Comparison of ENCODE assay signal across 16 cellular contexts in genomic region chr9:801399-802071, GRCh38. TPM values are rescaled to one million over a fixed set of nuclear protein-coding genes. Genes with fewer than 3 reads are reported as not detected.
A peak's percentile ranks its signal among the peaks of the same experiment; 100 is the strongest.
DNase-seq lines count a peak whose midpoint lies in the region; ATAC-seq, FAIRE-seq and TF ChIP-seq lines count a peak whose summit lies in the region.
"Had no signal": no experiment of that assay in that cellular context is flagged by ENCODE, and none has a peak within 500 bp of the region (broad histone marks: within the 10 kb centered on the region; RNA-seq: fewer than 3 reads in every experiment).

No MANE protein-coding gene starts in this region.

- CTCF ChIA-PET in mammary epithelial cell (lab: Charles Lee; ENCODE audit: low non-redundant PET), result no interaction called here
- CTCF ChIA-PET in activated CD4-positive, alpha-beta memory T cell treated with anti-CD3 and anti-CD28 coated beads for 36 hours (lab: Charles Lee), result interaction anchor here (0.5 kb wide), 1 partner anchor 102 kb away, joined by 4 read pairs; no protein-coding TSS in a partner anchor

- no peaks in the 10 kb centered on the region for H3K9me3 Mint-ChIP-seq in activated CD4-positive, alpha-beta memory T cell treated with anti-CD3 and anti-CD28 coated beads for 36 hours

- intact Hi-C loops in right cardiac atrium (cut with DNase I), result loop anchor here in 2 of 4 donors (10.0 kb wide), 1 partner anchor 417 kb away; no protein-coding TSS in a partner anchor
- intact Hi-C loops in Right ventricle myocardium superior (cut with DNase I), result loop anchor here (10.0 kb wide), 1 partner anchor 417 kb away; no protein-coding TSS in a partner anchor
- intact Hi-C loops in mammary epithelial cell (cut with micrococcal nuclease), result loop anchor here (5.0 kb wide), 1 partner anchor 39 kb away; no protein-coding TSS in a partner anchor
- intact Hi-C loops in activated CD4-positive, alpha-beta memory T cell treated with anti-CD3 and anti-CD28 coated beads for 36 hours (cut with micrococcal nuclease), result loop anchor here (1.0 kb wide), 1 partner anchor 17 kb away; no protein-coding TSS in a partner anchor

- no peaks in the 10 kb centered on the region for H3K4me1 Mint-ChIP-seq in activated CD4-positive, alpha-beta memory T cell treated with anti-CD3 and anti-CD28 coated beads for 36 hours (ENCODE audit: low read depth)

- no peaks in the 10 kb centered on the region for H3K36me3 ChIP-seq in mammary epithelial cell (ENCODE audit: insufficient read depth, low read length)
- no peaks in the 10 kb centered on the region for H3K36me3 ChIP-seq in keratinocyte (ENCODE audit: control insufficient read depth in 2 of 2, extremely low read depth in 1 of 2, insufficient read depth in 2 of 2, low read length in 2 of 2)
- no peaks in the 10 kb centered on the region for H3K36me3 ChIP-seq in H7 (replicated peaks; ENCODE audit: control insufficient read depth, insufficient read depth, low read length)
- H3K36me3 ChIP-seq: tibial nerve had no signal

- H3K9me3 ChIP-seq in right cardiac atrium (ENCODE audit: control insufficient read depth, low read length), result no peaks in the 10 kb centered on the region
- no peaks in the 10 kb centered on the region for H3K9me3 ChIP-seq in mammary epithelial cell (replicated peaks; ENCODE audit: insufficient read depth, low read length)
- H3K9me3 ChIP-seq in keratinocyte (ENCODE audit: control insufficient read depth, low read depth, low read length), result no peaks in the 10 kb centered on the region
- H3K9me3 ChIP-seq: tibial nerve had no signal

- POLR2A ChIA-PET in activated CD4-positive, alpha-beta memory T cell treated with anti-CD3 and anti-CD28 coated beads for 36 hours (lab: Charles Lee), result no interaction called here

- peak in 1 of 2 donors; percentile 62 for ATAC-seq in right cardiac atrium
- ATAC-seq in Right ventricle myocardium superior (ENCODE audit: poor library complexity), result no peak
- ATAC-seq: left lobe of liver had no signal

- BruUV-seq in mammary epithelial cell (replicated peaks; lab: Mats Ljungman, UMichigan), result no TSS peak

- no peaks in the 10 kb centered on the region for H4K20me1 ChIP-seq in mammary epithelial cell (ENCODE audit: insufficient read depth, low read length)
- H4K20me1 ChIP-seq in keratinocyte (ENCODE audit: control insufficient read depth, extremely low read depth, insufficient read depth, low read length), result no peaks in the 10 kb centered on the region

- H3K4me2 ChIP-seq in mammary epithelial cell (ENCODE audit: insufficient read depth, low read depth, low read length) (peak overlapping the region; percentile 56), keratinocyte (ENCODE audit: control insufficient read depth, extremely low read depth, insufficient read depth, low read depth, low read length) (peak overlapping the region; percentile 79)

- H3K4me1 ChIP-seq in right cardiac atrium (ENCODE audit: control insufficient read depth, insufficient read depth, low read length), result no peaks in the 10 kb centered on the region
- peaks cover 11% of the 10 kb centered on the region for H3K4me1 ChIP-seq in mammary epithelial cell (ENCODE audit: insufficient read depth, low read length)
- peaks cover 25% of the 10 kb centered on the region for H3K4me1 ChIP-seq in keratinocyte (ENCODE audit: control insufficient read depth, extremely low read depth, insufficient read depth, low read length)

- H3K9me1 ChIP-seq in keratinocyte (ENCODE audit: control insufficient read depth, extremely low read depth, insufficient read depth, low read length), result no peaks in the 10 kb centered on the region

- H3K27ac ChIP-seq in right cardiac atrium (ENCODE audit: low read length), result no peak overlapping the region
- no peak overlapping the region for H3K27ac ChIP-seq in mammary epithelial cell (ENCODE audit: insufficient read depth, low read depth, low read length)
- peak overlapping the region; percentile 65 for H3K27ac ChIP-seq in keratinocyte (ENCODE audit: control insufficient read depth, insufficient read depth, low read length)
- H3K27ac ChIP-seq: tibial nerve had no signal

- in situ Hi-C loops in mammary epithelial cell (cut with MboI; ENCODE audit: low sequenced_read_pairs in 2 of 2), result no loop called here

- no peak overlapping the region for H3K9ac ChIP-seq in mammary epithelial cell (ENCODE audit: insufficient read depth, low read length)
- peak overlapping the region; percentile 40 for H3K9ac ChIP-seq in keratinocyte (ENCODE audit: control insufficient read depth, extremely low read depth, insufficient read depth, low read length)

- DNase-seq in right cardiac atrium (peak in 2 of 3 donors; percentile 15 to 62), Right ventricle myocardium superior (no peak), mammary epithelial cell (peak; percentile 30), keratinocyte (ENCODE audit: low read depth, low spot score) (peak; percentile 15), urothelium cell line (ENCODE audit: low spot score) (peak; percentile 16), H7 (no peak)
- DNase-seq in activated CD4-positive, alpha-beta memory T cell treated with anti-CD3 and anti-CD28 coated beads for 36 hours, result no peak
- no peak for DNase-seq in activated CD4-positive, alpha-beta T cell treated with anti-CD3 and anti-CD28 coated beads for 4 hours
- DNase-seq: 8988T, KBM-7, NCI-H2029, NCI-H748 treated with DMSO at 0.1 percent for 48 hours, SHP77 had no signal

- H3K4me3 Mint-ChIP-seq in activated CD4-positive, alpha-beta memory T cell treated with anti-CD3 and anti-CD28 coated beads for 36 hours, result no peak overlapping the region
- H3K4me3 Mint-ChIP-seq: activated naive CD8-positive, alpha-beta T cell had no signal

- no peaks in the 10 kb centered on the region for H3K27me3 ChIP-seq in right cardiac atrium (ENCODE audit: control insufficient read depth, insufficient read depth)
- no peaks in the 10 kb centered on the region for H3K27me3 ChIP-seq in mammary epithelial cell (ENCODE audit: insufficient read depth, low read length)
- H3K27me3 ChIP-seq in keratinocyte (ENCODE audit: control insufficient read depth, extremely low read depth, insufficient read depth, low read length), result no peaks in the 10 kb centered on the region
- no peaks in the 10 kb centered on the region for H3K27me3 ChIP-seq in H7 (ENCODE audit: control insufficient read depth, insufficient read depth, low read length)
- H3K27me3 ChIP-seq: tibial nerve had no signal

- dilution Hi-C loops in mammary epithelial cell (cut with HindIII; ENCODE audit: low sequenced_read_pairs), result no loop called here
- dilution Hi-C loops in keratinocyte (cut with MboI; ENCODE audit: extremely low pct_ligation_motif_present, low sequenced_read_pairs), result no loop called here

- WGBS in right cardiac atrium, result 47% methylated on average over 11 of the region's 11 CpGs
- WGBS in mammary epithelial cell (ENCODE audit: low coverage, missing lambda C conversion rate), result 34% methylated on average over 11 of the region's 11 CpGs

- TF ChIP-seq CTCF in mammary epithelial cell (conservative IDR thresholded peaks at IDR 0.05 in 1 of 2, IDR thresholded peaks at IDR 0.05 in 1 of 2; ENCODE audit: extremely low read depth in 1 of 2, insufficient read depth in 1 of 2, low read depth in 1 of 2, low read length in 2 of 2), result no peak
- no peak for TF ChIP-seq CTCF in keratinocyte (optimal IDR thresholded peaks at IDR 0.05 in 1 of 3, IDR thresholded peaks at IDR 0.05 in 1 of 3, conservative IDR thresholded peaks at IDR 0.05 in 1 of 3; ENCODE audit: extremely low read depth in 1 of 3, insufficient read depth in 2 of 3, low read length in 3 of 3)

- H2AFZ ChIP-seq in mammary epithelial cell (ENCODE audit: low read depth, low read length) (peak overlapping the region; percentile 73), keratinocyte (ENCODE audit: control insufficient read depth, low read length) (peak overlapping the region; percentile 85)

- H3K4me3 ChIP-seq in right cardiac atrium (ENCODE audit: low read length), result no peak overlapping the region
- no peak overlapping the region for H3K4me3 ChIP-seq in mammary epithelial cell (replicated peaks in 1 of 3; ENCODE audit: insufficient read depth in 1 of 3, low read depth in 2 of 3, low read length in 3 of 3)
- H3K4me3 ChIP-seq in keratinocyte (ENCODE audit: control insufficient read depth in 2 of 3, extremely low read depth in 1 of 3, insufficient read depth in 2 of 3, low read depth in 1 of 3, low read length in 3 of 3), result peak overlapping the region in 2 of 3 experiments; percentile 22 to 30
- no peak overlapping the region for H3K4me3 ChIP-seq in H7 (ENCODE audit: insufficient read depth, low read depth, low read length)
- H3K4me3 ChIP-seq: tibial nerve had no signal

- H3K27ac Mint-ChIP-seq in activated CD4-positive, alpha-beta memory T cell treated with anti-CD3 and anti-CD28 coated beads for 36 hours, result no peak overlapping the region
- H3K27ac Mint-ChIP-seq: activated naive CD8-positive, alpha-beta T cell had no signal

- H3K27me3 Mint-ChIP-seq in activated CD4-positive, alpha-beta memory T cell treated with anti-CD3 and anti-CD28 coated beads for 36 hours, result peaks cover 12% of the 10 kb centered on the region

- H3K79me2 ChIP-seq in mammary epithelial cell (ENCODE audit: insufficient read depth, low read length) (no peaks in the 10 kb centered on the region), keratinocyte (ENCODE audit: control insufficient read depth, insufficient read depth, low read length) (no peaks in the 10 kb centered on the region)

- FAIRE-seq in keratinocyte (lab: Jason Lieb, UNC) (peak; percentile 79), urothelium cell line (lab: Jason Lieb, UNC) (no peak)

- H3K36me3 Mint-ChIP-seq in activated CD4-positive, alpha-beta memory T cell treated with anti-CD3 and anti-CD28 coated beads for 36 hours, result no peaks in the 10 kb centered on the region
- H3K36me3 Mint-ChIP-seq: activated naive CD8-positive, alpha-beta T cell had no signal

RNA-seq across cellular contexts. Expression of gene DMRT1, which starts 40.0 kb away (rescaled TPM):
- not detected for total RNA-seq in right cardiac atrium
- polyA plus RNA-seq in right cardiac atrium, result not detected
- total RNA-seq in Right ventricle myocardium superior, result not detected
- total RNA-seq in mammary epithelial cell, result not detected
- not detected for polyA plus RNA-seq in mammary epithelial cell
- polyA minus RNA-seq in mammary epithelial cell, result not detected
- polyA plus RNA-seq in keratinocyte, result not detected in 3 replicates
- polyA plus RNA-seq in keratinocyte (2011; ENCODE audit: low read depth), result not detected
- polyA plus RNA-seq in keratinocyte (2011; cell fraction: cytosol; rRNA removed), result not detected in 2 replicates
- polyA plus RNA-seq in keratinocyte (2011; cell fraction: nucleus; rRNA removed), result not detected in 2 replicates
- polyA plus RNA-seq in keratinocyte (2012; ENCODE audit: low replicate concordance), result not detected in 2 replicates
- polyA minus RNA-seq in keratinocyte, result not detected in 3 replicates
- polyA minus RNA-seq in keratinocyte (2011; cell fraction: cytosol; rRNA and poly(A)+ RNA removed), result not detected
- not detected in 2 replicates for polyA minus RNA-seq in keratinocyte (2011; cell fraction: nucleus; rRNA and poly(A)+ RNA removed)
- not detected for total RNA-seq in activated CD4-positive, alpha-beta memory T cell treated with anti-CD3 and anti-CD28 coated beads for 36 hours
- 0.21 TPM in 1 of 2 replicates, not detected in the other for total RNA-seq in H7 (2014; rRNA removed; shearing (Covaris generic))
- total RNA-seq: left lobe of liver, tibial nerve had no signal

Comparison
In these comparisons a context has a peak if more than half of its experiments do, and no peak if none do; other contexts are left out.
1. DNase-seq: peak in right cardiac atrium (2 of 3), mammary epithelial cell (single experiment), keratinocyte (single experiment) and urothelium cell line (single experiment); none in Right ventricle myocardium superior (single experiment), activated CD4-positive, alpha-beta memory T cell treated with anti-CD3 and anti-CD28 coated beads for 36 hours (single experiment), H7 (single experiment) and activated CD4-positive, alpha-beta T cell treated with anti-CD3 and anti-CD28 coated beads for 4 hours (0 of 2).
2. H3K4me3 ChIP-seq: peak in keratinocyte (2 of 3); none in right cardiac atrium (single experiment), mammary epithelial cell (0 of 3) and H7 (single experiment).